Comparison of ENCODE assay signal across 12 cellular contexts in genomic region chr5:139268364-139269202, GRCh38. TPM values are rescaled to one million over a fixed set of nuclear protein-coding genes. Genes with fewer than 3 reads are reported as not detected.
DNase-seq lines count a peak whose midpoint lies in the region; ATAC-seq, FAIRE-seq and TF ChIP-seq lines count a peak whose summit lies in the region.
"Had no signal": no experiment of that assay in that cellular context is flagged by ENCODE, and none has a peak within 500 bp of the region (broad histone marks: within the 10 kb centered on the region; RNA-seq: fewer than 3 reads in every experiment).

No MANE protein-coding gene starts in this region.

- H3K9me3 ChIP-seq in pancreas, result no peaks in the 10 kb centered on the region

- intact Hi-C loops in pancreas (cut with DNase I), result loop anchor here in 1 of 3 donors (10.0 kb wide), 1 partner anchor 514 kb away; the partner anchor contains the start of gene CTNNA1

- H3K4me1 Mint-ChIP-seq in WTC11, result peaks cover 24% of the 10 kb centered on the region

- TF ChIP-seq CTCF in WTC11 (IDR thresholded peaks at IDR 0.05) (no peak), pancreas (IDR thresholded peaks at IDR 0.05) (no peak)

- H3K27ac ChIP-seq in pancreas, result no peak overlapping the region

- no peak overlapping the region for H3K4me3 Mint-ChIP-seq in WTC11
- H3K4me3 Mint-ChIP-seq: type B pancreatic cell had no signal

- H3K4me3 ChIP-seq in pancreas, result no peak overlapping the region

- H3K9me3 Mint-ChIP-seq in WTC11, result no peaks in the 10 kb centered on the region
- H3K9me3 Mint-ChIP-seq: type B pancreatic cell had no signal

- ATAC-seq in WTC11 (peak; percentile 43), pancreas (no peak), GM21786 (IDR thresholded peaks at IDR 0.05; ENCODE audit: unreplicated experiment) (no peak)

- H3K27ac Mint-ChIP-seq in WTC11, result no peak overlapping the region
- H3K27ac Mint-ChIP-seq: type B pancreatic cell had no signal

- WGBS in pancreas, 2 donors, result 80 to 89% methylated on average over 5 of the region's 5 CpGs

- H3K36me3 ChIP-seq in pancreas, result no peaks in the 10 kb centered on the region

- H3K27me3 Mint-ChIP-seq in WTC11 (ENCODE audit: low read depth), result no peaks in the 10 kb centered on the region
- H3K27me3 Mint-ChIP-seq: type B pancreatic cell had no signal

- H3K27me3 ChIP-seq in pancreas, result no peaks in the 10 kb centered on the region

- peak; percentile 84 for FAIRE-seq in GM19239 (lab: Jason Lieb, UNC)
- FAIRE-seq in pancreas (lab: Jason Lieb, UNC), result no peak

- DNase-seq in Ammon's horn (ENCODE audit: low spot score), result peak; percentile 78
- no peak for DNase-seq in GM19239 (ENCODE audit: insufficient read length, low spot score)
- no peak for DNase-seq in WTC11 (ENCODE audit: low spot score)
- peak; percentile 31 to 54 for DNase-seq in lung microvascular endothelial cell (ENCODE audit: low read depth in 2 of 2)
- no peak for DNase-seq in NCI-H2171 treated with DMSO at 0.1 percent for 48 hours (lab: John Stamatoyannopoulos, UW)
- no peak for DNase-seq in pancreas
- no peak for DNase-seq in cerebellar cortex (ENCODE audit: low spot score)
- DNase-seq: activated gamma-delta T cell treated with Interleukin-2 at 50 U/mL for 16 hours, DMS153, NCI-H1417 had no signal

- POLR2A ChIA-PET in WTC11 (lab: Charles Lee), result interaction anchor here (0.6 kb wide), 1 partner anchor 9 kb away, joined by 6 read pairs; no protein-coding TSS in a partner anchor

- no peaks in the 10 kb centered on the region for H3K36me3 Mint-ChIP-seq in WTC11
- H3K36me3 Mint-ChIP-seq: type B pancreatic cell had no signal

- H3K4me1 ChIP-seq in pancreas, result peaks cover 0 to 14% (median 3%) of the 10 kb centered on the region in 3 donors

- CTCF ChIA-PET in WTC11 (lab: Charles Lee), result interaction anchor here (0.5 to 1.0 kb wide), 4 partner anchors 12 to 689 kb away, joined by 3 to 4 read pairs (median 3); no protein-coding TSS in a partner anchor

TF ChIP-seq in WTC11, 78 proteins besides CTCF, POLR2A, EP300 and RAD21:
- TF ChIP-seq ATF1 (CRISPR knock-in tag; IDR thresholded peaks at IDR 0.05) (no peak), JAZF1 (CRISPR knock-in tag; IDR thresholded peaks at IDR 0.05) (no peak), PRDM15 (CRISPR knock-in tag; IDR thresholded peaks at IDR 0.05) (peak; percentile 55; the same call in 1 of the 2 replicates)
- TF ChIP-seq, protein P1, sequence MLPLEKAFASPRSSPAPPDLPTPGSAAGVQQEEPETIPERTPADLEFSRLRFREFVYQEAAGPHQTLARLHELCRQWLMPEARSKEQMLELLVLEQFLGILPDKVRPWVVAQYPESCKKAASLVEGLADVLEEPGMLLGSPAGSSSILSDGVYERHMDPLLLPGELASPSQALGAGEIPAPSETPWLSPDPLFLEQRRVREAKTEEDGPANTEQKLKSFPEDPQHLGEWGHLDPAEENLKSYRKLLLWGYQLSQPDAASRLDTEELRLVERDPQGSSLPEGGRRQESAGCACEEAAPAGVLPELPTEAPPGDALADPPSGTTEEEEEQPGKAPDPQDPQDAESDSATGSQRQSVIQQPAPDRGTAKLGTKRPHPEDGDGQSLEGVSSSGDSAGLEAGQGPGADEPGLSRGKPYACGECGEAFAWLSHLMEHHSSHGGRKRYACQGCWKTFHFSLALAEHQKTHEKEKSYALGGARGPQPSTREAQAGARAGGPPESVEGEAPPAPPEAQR (CRISPR knock-in tag; IDR thresholded peaks at IDR 0.05), result no peak

RNA-seq across cellular contexts. Expression of gene MATR3, which starts 25.0 kb away (rescaled TPM):
- 228 to 290 TPM (median 233 TPM) in 3 replicates for total RNA-seq in WTC11 (2021)
- total RNA-seq in lung microvascular endothelial cell, result 141 and 163 TPM in 2 replicates
- total RNA-seq in pancreas, result 100 to 1,000 TPM in 1 of 6 donors, 10 to 100 TPM in 5; 52.5 to 101 (median 77.6) TPM
- 100 to 1,000 TPM in 1 of 2 donors, 10 to 100 TPM in 1; 47.0 to 104 TPM for polyA plus RNA-seq in pancreas

Comparison
In these comparisons a context has a peak if more than half of its experiments do, and no peak if none do; other contexts are left out.
1. DNase-seq: peak in Ammon's horn (single experiment) and lung microvascular endothelial cell (2 of 2); none in GM19239 (single experiment), WTC11 (single experiment), NCI-H2171 treated with DMSO at 0.1 percent for 48 hours (single experiment), pancreas (0 of 6) and cerebellar cortex (single experiment).